1 cellular context compared by ENCODE assay signal in the genomic region with DNA sequence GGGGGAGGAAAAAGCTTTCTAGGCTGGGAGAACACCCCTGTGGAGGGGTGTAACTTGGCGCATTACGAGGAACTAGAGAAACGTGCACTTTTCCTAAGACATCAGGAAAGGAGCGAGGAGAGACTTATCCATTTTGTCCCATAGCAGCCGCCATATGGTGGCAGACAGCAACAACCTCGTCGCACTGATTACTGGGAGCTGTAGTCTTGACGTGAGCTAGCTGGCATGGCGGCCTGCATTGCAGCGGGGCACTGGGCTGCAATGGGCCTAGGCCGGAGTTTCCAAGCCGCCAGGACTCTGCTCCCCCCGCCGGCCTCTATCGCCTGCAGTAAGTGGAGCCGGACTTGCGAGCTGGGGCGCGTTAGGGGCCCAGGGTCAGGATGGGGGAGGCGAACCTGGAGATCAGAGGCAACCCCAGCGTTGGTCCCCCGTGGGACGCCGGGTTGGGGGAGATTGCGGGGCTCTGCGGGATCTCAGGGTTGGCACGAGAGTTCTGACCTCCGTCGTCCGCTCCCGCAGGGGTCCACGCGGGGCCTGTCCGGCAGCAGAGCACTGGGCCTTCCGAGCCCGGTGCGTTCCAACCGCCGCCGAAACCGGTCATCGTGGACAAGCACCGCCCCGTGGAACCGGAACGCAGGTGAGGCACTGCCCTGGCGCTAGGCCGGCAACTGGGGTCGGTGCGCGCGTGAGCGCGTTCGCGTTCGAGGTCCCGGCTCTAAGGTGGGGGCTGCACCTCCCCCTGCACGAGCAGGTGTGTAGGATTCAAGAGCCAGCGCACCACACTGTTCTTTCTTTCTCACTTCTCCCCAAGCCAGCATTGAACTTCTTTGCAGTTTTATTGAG.
TF ChIP-seq lines count a peak whose summit lies in the region.

A gene (plus strand): TSS at position 201 of the 843 bp plus-strand sequence. CDS start 25 bp downstream, at position 226.

TF ChIP-seq in WTC11, 78 proteins besides CTCF, POLR2A, EP300 and RAD21 (continued from another document):
- TF ChIP-seq, protein P1, sequence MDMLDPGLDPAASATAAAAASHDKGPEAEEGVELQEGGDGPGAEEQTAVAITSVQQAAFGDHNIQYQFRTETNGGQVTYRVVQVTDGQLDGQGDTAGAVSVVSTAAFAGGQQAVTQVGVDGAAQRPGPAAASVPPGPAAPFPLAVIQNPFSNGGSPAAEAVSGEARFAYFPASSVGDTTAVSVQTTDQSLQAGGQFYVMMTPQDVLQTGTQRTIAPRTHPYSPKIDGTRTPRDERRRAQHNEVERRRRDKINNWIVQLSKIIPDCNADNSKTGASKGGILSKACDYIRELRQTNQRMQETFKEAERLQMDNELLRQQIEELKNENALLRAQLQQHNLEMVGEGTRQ (CRISPR knock-in tag; IDR thresholded peaks at IDR 0.05) = no peak
- TF ChIP-seq ETV6 (CRISPR knock-in tag; IDR thresholded peaks at IDR 0.05) (no peak; the same call in 1 of the 2 replicates), NR2C2 (CRISPR knock-in tag; IDR thresholded peaks at IDR 0.05) (no peak), ZNF423 (CRISPR knock-in tag; IDR thresholded peaks at IDR 0.05) (no peak), RELA (CRISPR knock-in tag; IDR thresholded peaks at IDR 0.05; ENCODE audit: borderline replicate concordance) (no peak; the same call in none of the 2 replicates), ZNF232 (CRISPR knock-in tag; IDR thresholded peaks at IDR 0.05) (no peak)
